Comparison of ENCODE assay signal across 19 cellular contexts in genomic region chr3:154872089-154872488, GRCh38.
"Had no signal": no experiment of that assay in that cellular context is flagged by ENCODE, and none has a peak within 500 bp of the region (broad histone marks: within the 10 kb centered on the region; RNA-seq: fewer than 3 reads in every experiment).

No MANE protein-coding gene starts in this region.

- H3K4me1 ChIP-seq: gastrocnemius medialis, psoas muscle had no signal

- H3K9me3 ChIP-seq: gastrocnemius medialis, ovary, psoas muscle, thoracic aorta, upper lobe of left lung had no signal

- H3K27ac ChIP-seq: gastrocnemius medialis, ovary, psoas muscle, thoracic aorta, upper lobe of left lung, VCaP had no signal

- H3K27me3 ChIP-seq: gastrocnemius medialis, ovary, upper lobe of left lung had no signal

- DNase-seq: activated CD4-positive, alpha-beta T cell treated with anti-CD3 and anti-CD28 coated beads for 1 hour; activated CD8-positive, alpha-beta memory T cell treated with anti-CD3 and anti-CD28 coated beads for 24 hours; activated CD8-positive, alpha-beta memory T cell treated with anti-CD3 and anti-CD28 coated beads, Interleukin-2, amount 50 U/mL, for 48 hours; activated effector memory CD4-positive, alpha-beta T cell treated with anti-CD3 and anti-CD28 coated beads, Interleukin-2, amount 50 U/mL, for 16 hours; activated naive CD4-positive, alpha-beta T cell treated with anti-CD3 and anti-CD28 coated beads, Interleukin-2, amount 50 U/mL, for 16 hours; activated T-cell treated with anti-CD3 and anti-CD28 coated beads, Interleukin-2, amount 50 U/mL, for 48 hours; effector CD4-positive, alpha-beta T cell; left cardiac atrium; ovary; psoas muscle; right cardiac atrium; stimulated activated CD4-positive, alpha-beta T cell treated with anti-CD3 and anti-CD28 coated beads, Interleukin-4, amount 100 ng/mL, for 4 hours; SW 1271; T-helper 2 cell; upper lobe of left lung had no signal

- H3K4me3 ChIP-seq: gastrocnemius medialis, lung, ovary, psoas muscle, thoracic aorta, upper lobe of left lung had no signal

- H3K36me3 ChIP-seq: gastrocnemius medialis, ovary, thoracic aorta, upper lobe of left lung had no signal
